31 cellular contexts compared by ENCODE assay signal in the genomic region with DNA sequence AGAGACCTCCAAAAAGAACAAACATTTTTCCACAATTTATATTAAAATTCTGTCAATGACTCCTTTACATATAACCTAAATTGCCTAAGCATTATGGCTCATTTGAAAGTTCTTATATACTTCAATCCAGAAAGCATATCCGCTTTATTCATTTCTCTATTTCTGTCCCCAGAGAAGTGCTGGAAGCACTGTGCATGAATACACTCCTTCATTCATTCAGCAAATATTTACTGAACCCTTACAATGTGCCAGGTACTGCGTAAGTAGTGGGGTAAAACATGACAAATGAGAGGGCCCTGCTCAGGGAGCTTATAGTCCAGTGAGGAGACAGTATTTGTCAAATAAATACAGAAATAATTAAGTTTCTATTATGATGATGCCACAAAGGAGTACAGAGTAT. TPM values are rescaled to one million over a fixed set of nuclear protein-coding genes. Genes with fewer than 3 reads are reported as not detected.
DNase-seq lines count a peak whose midpoint lies in the region; ATAC-seq and TF ChIP-seq lines count a peak whose summit lies in the region.
"Had no signal": no experiment of that assay in that cellular context is flagged by ENCODE, and none has a peak within 500 bp of the region (broad histone marks: within the 10 kb centered on the region; RNA-seq: fewer than 3 reads in every experiment).

No MANE protein-coding gene starts in this region.

- POLR2A ChIA-PET in activated CD4-positive, alpha-beta T cell treated with anti-CD3 and anti-CD28 coated beads, Interleukin-2, amount 10 ng/mL, durations not matched to agents 7 days and 5 days (lab: Charles Lee): no interaction called here
- POLR2A ChIA-PET in WTC11 (lab: Charles Lee): no interaction called here

- H3K4me1 Mint-ChIP-seq in activated CD4-positive, alpha-beta T cell treated with anti-CD3 and anti-CD28 coated beads, Interleukin-2, amount 10 ng/mL, durations not matched to agents 7 days and 5 days: peaks cover 46% of the 10 kb centered on the region
- H3K4me1 Mint-ChIP-seq in WTC11 (peaks cover 63% of the 10 kb centered on the region), nephron progenitor cell (no peaks in the 10 kb centered on the region)

- H3K4me1 ChIP-seq in HUES6 (ENCODE audit: control insufficient read depth, insufficient read depth, low read length): peaks cover 52% of the 10 kb centered on the region
- peaks cover 0 to 4% of the 10 kb centered on the region in 2 donors for H3K4me1 ChIP-seq in uterus

- H3K36me3 ChIP-seq in HUES6 (ENCODE audit: control insufficient read depth, insufficient read depth, low read length) (no peaks in the 10 kb centered on the region), uterus (no peaks in the 10 kb centered on the region)
- H3K36me3 ChIP-seq: esophagus muscularis mucosa, heart left ventricle, ovary, transverse colon had no signal

- H3K27ac ChIP-seq in HUES6 (ENCODE audit: low read depth, low read length): no peak overlapping the region
- H3K27ac ChIP-seq in uterus: no peak overlapping the region
- H3K27ac ChIP-seq: esophagus muscularis mucosa, GM23248, heart left ventricle, ovary, skin epidermis, transverse colon had no signal

- H3K4me3 ChIP-seq in HUES6 (ENCODE audit: low read depth, low read length) (peak overlapping the region; percentile 28; the same call in 1 of the 2 replicates), uterus (no peak overlapping the region)
- H3K4me3 ChIP-seq: esophagus muscularis mucosa, GM23248, heart left ventricle, ovary, skin epidermis, transverse colon had no signal

- no peak overlapping the region for H3K4me3 Mint-ChIP-seq in activated CD4-positive, alpha-beta T cell treated with anti-CD3 and anti-CD28 coated beads, Interleukin-2, amount 10 ng/mL, durations not matched to agents 7 days and 5 days
- H3K4me3 Mint-ChIP-seq in WTC11: peak overlapping the region; percentile 27; the same call in 1 of the 2 replicates
- H3K4me3 Mint-ChIP-seq in nephron progenitor cell: peak overlapping the region; percentile 18
- H3K4me3 Mint-ChIP-seq: activated CD8-positive, alpha-beta T cell treated with anti-CD3 and anti-CD28 coated beads, Interleukin-2, amount 10 ng/mL, durations not matched to agents 7 days and 5 days; effector memory CD8-positive, alpha-beta T cell; mesothelial cell of epicardium; stimulated activated memory B cell treated with anti-CD40 and anti-IgM and Interleukin-4, amounts not matched to agents 10 μg/mL and 1 μg/mL and 100 μg/mL, for 72 hours had no signal

- CTCF ChIA-PET in activated CD4-positive, alpha-beta T cell treated with anti-CD3 and anti-CD28 coated beads, Interleukin-2, amount 10 ng/mL, durations not matched to agents 7 days and 5 days (lab: Charles Lee): no interaction called here
- CTCF ChIA-PET in WTC11 (lab: Charles Lee): no interaction called here

- H3K36me3 Mint-ChIP-seq in activated CD4-positive, alpha-beta T cell treated with anti-CD3 and anti-CD28 coated beads, Interleukin-2, amount 10 ng/mL, durations not matched to agents 7 days and 5 days (ENCODE audit: low read depth): peaks cover 13% of the 10 kb centered on the region
- H3K36me3 Mint-ChIP-seq in WTC11 (no peaks in the 10 kb centered on the region), nephron progenitor cell (ENCODE audit: low read depth) (no peaks in the 10 kb centered on the region)
- H3K36me3 Mint-ChIP-seq: CD4-positive, CD25-positive, alpha-beta regulatory T cell; mesothelial cell of epicardium; naive B cell had no signal

- ATAC-seq in WTC11 (no peak), HG03139 (IDR thresholded peaks at IDR 0.05; ENCODE audit: unreplicated experiment) (no peak)
- ATAC-seq: activated CD8-positive, alpha-beta T cell treated with anti-CD3 and anti-CD28 coated beads, Interleukin-2, amount 10 ng/mL, durations not matched to agents 7 days and 5 days; effector memory CD8-positive, alpha-beta T cell; heart left ventricle; stimulated activated memory B cell treated with anti-CD40 and anti-IgM and Interleukin-4, amounts not matched to agents 10 μg/mL and 1 μg/mL and 100 μg/mL, for 72 hours; T-cell had no signal

- H3K9me3 Mint-ChIP-seq in activated CD4-positive, alpha-beta T cell treated with anti-CD3 and anti-CD28 coated beads, Interleukin-2, amount 10 ng/mL, durations not matched to agents 7 days and 5 days: no peaks in the 10 kb centered on the region
- no peaks in the 10 kb centered on the region for H3K9me3 Mint-ChIP-seq in WTC11
- H3K9me3 Mint-ChIP-seq in nephron progenitor cell: no peaks in the 10 kb centered on the region
- H3K9me3 Mint-ChIP-seq: CD4-positive, CD25-positive, alpha-beta regulatory T cell; central memory CD8-positive, alpha-beta T cell; effector memory CD8-positive, alpha-beta T cell; mesothelial cell of epicardium; naive B cell; stimulated activated memory B cell treated with anti-CD40 and anti-IgM and Interleukin-4, amounts not matched to agents 10 μg/mL and 1 μg/mL and 100 μg/mL, for 72 hours; T-cell had no signal

- H3K9ac ChIP-seq in HUES6 (ENCODE audit: low read length): no peak overlapping the region
- H3K9ac ChIP-seq: GM23248 had no signal

- H3K27me3 ChIP-seq in HUES6 (ENCODE audit: control insufficient read depth, insufficient read depth, low read length) (no peaks in the 10 kb centered on the region; the same call in 1 of the 2 replicates), uterus (no peaks in the 10 kb centered on the region)
- H3K27me3 ChIP-seq: esophagus muscularis mucosa, heart left ventricle, ovary, transverse colon had no signal

- no peaks in the 10 kb centered on the region for H3K27me3 Mint-ChIP-seq in activated CD4-positive, alpha-beta T cell treated with anti-CD3 and anti-CD28 coated beads, Interleukin-2, amount 10 ng/mL, durations not matched to agents 7 days and 5 days
- H3K27me3 Mint-ChIP-seq in WTC11 (ENCODE audit: low read depth) (no peaks in the 10 kb centered on the region), nephron progenitor cell (ENCODE audit: low read depth, poor library complexity) (peaks cover 2% of the 10 kb centered on the region)
- H3K27me3 Mint-ChIP-seq: CD4-positive, CD25-positive, alpha-beta regulatory T cell; central memory CD8-positive, alpha-beta T cell; effector memory CD8-positive, alpha-beta T cell; naive B cell; stimulated activated memory B cell treated with anti-CD40 and anti-IgM and Interleukin-4, amounts not matched to agents 10 μg/mL and 1 μg/mL and 100 μg/mL, for 72 hours; T-cell had no signal

- no peak for TF ChIP-seq POLR2A in uterus (IDR thresholded peaks at IDR 0.05)

- TF ChIP-seq CTCF in WTC11 (IDR thresholded peaks at IDR 0.05) (no peak), nephron progenitor cell (IDR thresholded peaks at IDR 0.05) (no peak), uterus (IDR thresholded peaks at IDR 0.05) (no peak)

- peak overlapping the region; percentile 6 for H3K27ac Mint-ChIP-seq in activated CD4-positive, alpha-beta T cell treated with anti-CD3 and anti-CD28 coated beads, Interleukin-2, amount 10 ng/mL, durations not matched to agents 7 days and 5 days
- H3K27ac Mint-ChIP-seq in WTC11 (no peak overlapping the region), nephron progenitor cell (no peak overlapping the region)
- H3K27ac Mint-ChIP-seq: activated CD8-positive, alpha-beta T cell treated with anti-CD3 and anti-CD28 coated beads, Interleukin-2, amount 10 ng/mL, durations not matched to agents 7 days and 5 days; mesothelial cell of epicardium; stimulated activated memory B cell treated with anti-CD40 and anti-IgM and Interleukin-4, amounts not matched to agents 10 μg/mL and 1 μg/mL and 100 μg/mL, for 72 hours; T-cell had no signal

- intact Hi-C loops in uterus (cut with DNase I; ENCODE audit: low total_unique reads): no loop called here

- H3K9me3 ChIP-seq in HUES6 (ENCODE audit: control insufficient read depth, insufficient read depth, low read depth, low read length): no peaks in the 10 kb centered on the region
- no peaks in the 10 kb centered on the region for H3K9me3 ChIP-seq in uterus
- H3K9me3 ChIP-seq: esophagus muscularis mucosa, heart left ventricle, ovary, transverse colon had no signal

- DNase-seq in activated CD4-positive, alpha-beta T cell treated with anti-CD3 and anti-CD28 coated beads, Interleukin-2, amount 10 ng/mL, durations not matched to agents 7 days and 5 days: no peak
- no peak for DNase-seq in activated CD4-positive, alpha-beta T cell treated with anti-CD3 and anti-CD28 coated beads for 1 hour
- DNase-seq in WTC11 (ENCODE audit: low spot score) (no peak), nephron progenitor cell (no peak), NOMO-1 treated with dmso at 0.1 percent for 144 hours (lab: John Stamatoyannopoulos, UW; ENCODE audit: unreplicated experiment) (no peak), uterus (no peak)
- DNase-seq: activated CD4-positive, CD25-positive, alpha-beta regulatory T cell treated with anti-CD3 and anti-CD28 coated beads, Interleukin-2, amount 50 U/mL, for 72 hours; activated CD8-positive, alpha-beta T cell treated with anti-CD3 and anti-CD28 coated beads, Interleukin-2, amount 10 ng/mL, durations not matched to agents 7 days and 5 days; activated effector memory CD4-positive, alpha-beta T cell treated with anti-CD3 and anti-CD28 coated beads, Interleukin-2, amount 50 U/mL, for 16 hours; AML-193; CD4-positive, CD25-positive, alpha-beta regulatory T cell; DND-41; effector memory CD8-positive, alpha-beta T cell; foreskin melanocyte; GF-D8; GM23248; heart left ventricle; IMR-90; naive B cell; NCI-H1694; ovary; RPMI8226; T-cell; transverse colon had no signal

RNA-seq across cellular contexts. Expression of gene PDCD10, which starts 3.3 kb away (rescaled TPM):
- 10 to 100 TPM; 72.5 to 82.9 TPM for total RNA-seq in activated CD4-positive, alpha-beta T cell treated with anti-CD3 and anti-CD28 coated beads, Interleukin-2, amount 10 ng/mL, durations not matched to agents 7 days and 5 days
- total RNA-seq in WTC11 (2021) (58.3 to 60.8 TPM (median 58.5 TPM) in 3 replicates), uterus (10 to 100 TPM; 45.4 to 83.5 (median 73.0) TPM)

RNA-seq across cellular contexts. Expression of gene SERPINI1, which starts 4.1 kb away (rescaled TPM):
- 1 to 10 TPM; 2.1 to 3.1 TPM for total RNA-seq in activated CD4-positive, alpha-beta T cell treated with anti-CD3 and anti-CD28 coated beads, Interleukin-2, amount 10 ng/mL, durations not matched to agents 7 days and 5 days
- total RNA-seq in WTC11 (2021) (4.5 to 6.4 TPM (median 6.1 TPM) in 3 replicates), uterus (10 to 100 TPM in 1 of 4 donors, 1 to 10 TPM in 3; 2.9 to 35.0 (median 8.8) TPM)
